ENCODE assay signal across 14 cellular contexts in the genomic region with DNA sequence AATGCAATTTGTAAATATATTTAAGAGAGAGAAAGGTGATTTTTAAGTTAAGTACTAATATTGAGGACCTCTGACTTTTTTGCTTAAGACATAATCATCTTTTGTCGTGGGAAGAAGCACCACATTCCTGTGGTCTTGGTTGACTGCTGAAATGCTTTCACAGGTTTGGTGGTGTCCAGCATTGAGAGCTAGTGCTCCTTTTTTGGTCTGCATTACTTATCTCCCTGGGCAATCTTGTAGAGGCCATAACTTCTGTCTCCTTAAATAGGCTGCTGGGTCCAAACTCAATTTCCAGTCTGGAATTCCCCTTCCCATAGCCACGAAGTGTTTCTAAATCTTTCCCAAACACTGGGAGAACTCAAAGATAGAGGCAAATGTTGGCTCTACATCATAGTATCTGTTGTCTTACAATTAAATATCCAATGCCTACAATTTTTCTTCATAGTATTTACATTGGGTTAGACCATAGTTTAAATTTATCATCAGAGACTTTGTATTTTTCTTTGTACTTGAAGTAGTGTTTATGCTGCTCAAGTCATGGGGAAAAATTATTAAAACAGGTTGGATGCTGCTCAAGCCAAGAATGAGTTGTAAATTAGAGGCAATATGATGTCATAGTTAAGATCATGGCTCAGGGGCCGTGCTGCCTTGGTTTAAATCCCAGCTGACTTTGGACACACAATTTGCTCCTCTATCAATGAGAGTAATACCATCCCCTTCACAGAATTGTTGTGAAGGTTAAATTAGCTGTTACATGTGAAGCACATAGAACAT.
DNase-seq lines count a peak whose midpoint lies in the region; ATAC-seq and TF ChIP-seq lines count a peak whose summit lies in the region.
"Had no signal": no experiment of that assay in that cellular context is flagged by ENCODE, and none has a peak within 500 bp of the region (broad histone marks: within the 10 kb centered on the region; RNA-seq: fewer than 3 reads in every experiment).

No MANE protein-coding gene starts in this region.

- no peaks in the 10 kb centered on the region for H3K79me2 ChIP-seq in KMS-11 (ENCODE audit: insufficient read depth, low read depth)

- no peak overlapping the region for H2AFZ ChIP-seq in KMS-11 (ENCODE audit: low read depth)

- no peaks in the 10 kb centered on the region for H3K36me3 Mint-ChIP-seq in type B pancreatic cell

- peak overlapping the region; percentile 25; the same call in 1 of the 2 replicates for H3K4me2 ChIP-seq in KMS-11

- H3K27ac Mint-ChIP-seq in type B pancreatic cell: no peak overlapping the region
- H3K27ac Mint-ChIP-seq: activated T-helper 17 cell treated with anti-CD3 and anti-CD28 coated beads, Interleukin-2, amount 50 U/mL, for 72 hours had no signal

- H4K20me1 ChIP-seq in KMS-11 (ENCODE audit: insufficient read depth): no peaks in the 10 kb centered on the region

- peak; percentile 69 for DNase-seq in AG08395 (ENCODE audit: low spot score)
- peak; percentile 55 to 91 for DNase-seq in cardiac fibroblast (ENCODE audit: low read depth in 2 of 2)
- no peak for DNase-seq in effector memory CD4-positive, alpha-beta T cell
- no peak for DNase-seq in activated CD8-positive, alpha-beta memory T cell treated with anti-CD3 and anti-CD28 coated beads for 24 hours
- DNase-seq in type B pancreatic cell (ENCODE audit: extremely low spot score, unreplicated experiment): no peak
- DNase-seq: activated CD4-positive, alpha-beta T cell treated with anti-CD3 and anti-CD28 coated beads for 4 hours; AML-193; NCI-H2171; stimulated activated CD8-positive, alpha-beta memory T cell treated with anti-CD3 and anti-CD28 coated beads, Interleukin-4, amount 100 ng/mL, for 48 hours; upper lobe of right lung had no signal

- no peak for ATAC-seq in HG03378 (IDR thresholded peaks at IDR 0.05; ENCODE audit: unreplicated experiment)
- ATAC-seq: activated T-helper 17 cell treated with anti-CD3 and anti-CD28 coated beads, Interleukin-2, amount 50 U/mL, for 72 hours; upper lobe of right lung had no signal

- H3K4me3 ChIP-seq in KMS-11 (IDR thresholded peaks at IDR 0.05; ENCODE audit: insufficient read depth, low read depth, low read length): no peak overlapping the region
- H3K4me3 ChIP-seq in cardiac fibroblast (replicated peaks in 1 of 2; ENCODE audit: low read depth in 2 of 2, low read length in 2 of 2): no peak overlapping the region
- H3K4me3 ChIP-seq in muscle layer of colon (ENCODE audit: low read depth in 1 of 2, low read length in 2 of 2): no peak overlapping the region
- no peak overlapping the region for H3K4me3 ChIP-seq in effector memory CD4-positive, alpha-beta T cell (ENCODE audit: insufficient read depth, low read depth, low read length, poor library complexity, severe bottlenecking)
- H3K4me3 ChIP-seq: upper lobe of right lung had no signal

- no peak overlapping the region for H3K9ac ChIP-seq in KMS-11
- H3K9ac ChIP-seq in muscle layer of colon (ENCODE audit: low read length): no peak overlapping the region

- TF ChIP-seq CTCF in KMS-11 (conservative IDR thresholded peaks at IDR 0.05; ENCODE audit: low read depth, low read length) (no peak), cardiac fibroblast (IDR thresholded peaks at IDR 0.05; ENCODE audit: low read depth, low read length) (no peak), type B pancreatic cell (conservative IDR thresholded peaks at IDR 0.05) (no peak)

- H3K27me3 ChIP-seq in KMS-11 (ENCODE audit: insufficient read depth, low read depth) (no peaks in the 10 kb centered on the region), muscle layer of colon (ENCODE audit: control insufficient read depth in 1 of 2, insufficient read depth in 2 of 2, low read length in 2 of 2) (no peaks in the 10 kb centered on the region)
- no peaks in the 10 kb centered on the region for H3K27me3 ChIP-seq in effector memory CD4-positive, alpha-beta T cell (replicated peaks; ENCODE audit: control insufficient read depth, insufficient read depth, low read length, poor library complexity, severe bottlenecking)
- H3K27me3 ChIP-seq: upper lobe of right lung had no signal

- H3K4me3 Mint-ChIP-seq in type B pancreatic cell: no peak overlapping the region
- H3K4me3 Mint-ChIP-seq: activated T-helper 17 cell treated with anti-CD3 and anti-CD28 coated beads, Interleukin-2, amount 50 U/mL, for 72 hours had no signal

- H3K9me3 ChIP-seq in muscle layer of colon (ENCODE audit: low read length): no peaks in the 10 kb centered on the region
- H3K9me3 ChIP-seq in effector memory CD4-positive, alpha-beta T cell (ENCODE audit: control insufficient read depth, low read length): no peaks in the 10 kb centered on the region
- H3K9me3 ChIP-seq: upper lobe of right lung had no signal

- H3K9me3 Mint-ChIP-seq in type B pancreatic cell: no peaks in the 10 kb centered on the region

- no peaks in the 10 kb centered on the region for H3K27me3 Mint-ChIP-seq in type B pancreatic cell
- H3K27me3 Mint-ChIP-seq: activated T-helper 17 cell treated with anti-CD3 and anti-CD28 coated beads, Interleukin-2, amount 50 U/mL, for 72 hours had no signal

- H3K27ac ChIP-seq in KMS-11 (no peak overlapping the region), muscle layer of colon (ENCODE audit: low read depth, low read length) (peak overlapping the region; percentile 42)
- H3K27ac ChIP-seq in effector memory CD4-positive, alpha-beta T cell (ENCODE audit: insufficient read depth, low read length, poor library complexity, severe bottlenecking): no peak overlapping the region
- H3K27ac ChIP-seq: upper lobe of right lung had no signal

- H3K36me3 ChIP-seq in KMS-11 (ENCODE audit: insufficient read depth) (no peaks in the 10 kb centered on the region), muscle layer of colon (ENCODE audit: insufficient read depth, low read length) (no peaks in the 10 kb centered on the region)
- no peaks in the 10 kb centered on the region for H3K36me3 ChIP-seq in effector memory CD4-positive, alpha-beta T cell (ENCODE audit: control insufficient read depth, insufficient read depth, low read length)
- H3K36me3 ChIP-seq: upper lobe of right lung had no signal

- peaks cover 25% of the 10 kb centered on the region for H3K4me1 Mint-ChIP-seq in type B pancreatic cell (ENCODE audit: unreplicated experiment)
- H3K4me1 Mint-ChIP-seq: activated T-helper 17 cell treated with anti-CD3 and anti-CD28 coated beads, Interleukin-2, amount 50 U/mL, for 72 hours had no signal

- H3K4me1 ChIP-seq in KMS-11 (ENCODE audit: low read depth, poor library complexity, severe bottlenecking): peaks cover 27% of the 10 kb centered on the region
- H3K4me1 ChIP-seq in muscle layer of colon (ENCODE audit: insufficient read depth, low read length): peaks cover 16% of the 10 kb centered on the region
- no peaks in the 10 kb centered on the region for H3K4me1 ChIP-seq in effector memory CD4-positive, alpha-beta T cell (ENCODE audit: control insufficient read depth, insufficient read depth, low read length, poor library complexity, severe bottlenecking)
- H3K4me1 ChIP-seq: upper lobe of right lung had no signal

Comparison
In these comparisons a context has a peak if more than half of its experiments do, and no peak if none do; other contexts are left out.
1. DNase-seq: peak in AG08395 (single experiment) and cardiac fibroblast (2 of 2); none in effector memory CD4-positive, alpha-beta T cell (0 of 3), activated CD8-positive, alpha-beta memory T cell treated with anti-CD3 and anti-CD28 coated beads for 24 hours (single experiment) and type B pancreatic cell (single experiment).